In genomic region chr5:102792705-102793104, GRCh38 we compare ENCODE assay signal across 11 cellular contexts. TPM values are rescaled to one million over a fixed set of nuclear protein-coding genes. Genes with fewer than 3 reads are reported as not detected.
DNase-seq lines count a peak whose midpoint lies in the region; ATAC-seq, FAIRE-seq and TF ChIP-seq lines count a peak whose summit lies in the region.
"Had no signal": no experiment of that assay in that cellular context is flagged by ENCODE, and none has a peak within 500 bp of the region (broad histone marks: within the 10 kb centered on the region; RNA-seq: fewer than 3 reads in every experiment).

No MANE protein-coding gene starts in this region.

- CTCF ChIA-PET in A549 (lab: Yijun Ruan, JAX), result interaction anchor here (0.8 to 1.0 kb wide), 2 partner anchors 12 to 31 kb away, joined by 3 read pairs; no protein-coding TSS in a partner anchor

- no peak for TF ChIP-seq EP300 in A549 (IDR thresholded peaks at IDR 0.05)

- peak; percentile 24 to 29; a peak in 1 of 5 replicates for TF ChIP-seq RAD21 in A549 (conservative IDR thresholded peaks at IDR 0.05 in 1 of 2, IDR thresholded peaks at IDR 0.05 in 1 of 2)

- H3K4me2 ChIP-seq in A549, result no peak overlapping the region

- H3K36me3 ChIP-seq in GM06990 (ENCODE audit: control insufficient read depth, insufficient read depth, low read length), result no peaks in the 10 kb centered on the region

- peak; percentile 6 to 20 for DNase-seq in A549 (ENCODE audit: low read depth in 1 of 2, low spot score in 1 of 2)
- DNase-seq in GM06990 (ENCODE audit: extremely low read depth, insufficient read length), result no peak
- peak; percentile 67 for DNase-seq in NCI-H748 treated with DMSO at 0.1 percent for 48 hours (lab: John Stamatoyannopoulos, UW)
- peak; percentile 8 to 15 for DNase-seq in erythroblast (lab: John Stamatoyannopoulos, UW)
- DNase-seq in glomerular visceral epithelial cell (ENCODE audit: extremely low spot score), result no peak
- no peak for DNase-seq in COLO829 (ENCODE audit: low spot score)
- no peak for DNase-seq in stimulated activated CD4-positive, alpha-beta T cell treated with anti-CD3 and anti-CD28 coated beads, Interleukin-12 subunit alpha, Interleukin-12 subunit beta, amount 100 ng/mL, for 4 hours
- no peak for DNase-seq in LoVo (ENCODE audit: low spot score)
- DNase-seq: cerebellar nuclear complex, NCI-H187 treated with DMSO at 0.1 percent for 48 hours had no signal

- 17% methylated on average over 1 of the region's 1 CpG for WGBS in A549 (ENCODE audit: missing lambda C conversion rate)

- H3K27me3 ChIP-seq in GM06990 (replicated peaks; ENCODE audit: control insufficient read depth, insufficient read depth, low read length), result no peaks in the 10 kb centered on the region

- peaks cover 10% of the 10 kb centered on the region; the same call in 2 of the 3 replicates for H3K4me1 ChIP-seq in A549

- ATAC-seq in A549, result peak in 1 of 2 experiments; percentile 50; a peak in 2 of 6 replicates

- H3K4me3 ChIP-seq in A549 (no peak overlapping the region), GM06990 (replicated peaks; ENCODE audit: low read depth, low read length) (no peak overlapping the region)

- H3K27ac ChIP-seq in A549, result no peak overlapping the region

- TF ChIP-seq POLR2A in A549 (IDR thresholded peaks at IDR 0.05; ENCODE audit: low read length) (no peak), erythroblast (IDR thresholded peaks at IDR 0.05; ENCODE audit: low read length) (no peak)

- TF ChIP-seq CTCF in A549 (IDR thresholded peaks at IDR 0.05), result peak; percentile 34
- peak; percentile 41 for TF ChIP-seq CTCF in GM06990 (IDR thresholded peaks at IDR 0.05; ENCODE audit: insufficient read depth, low read length, poor library complexity, severe bottlenecking)

- no peak for FAIRE-seq in A549 (lab: Jason Lieb, UNC)
- FAIRE-seq: G401.6 had no signal

- POLR2A ChIA-PET in A549 (lab: Yijun Ruan, JAX), result no interaction called here

- H3K9me3 ChIP-seq in A549, result no peaks in the 10 kb centered on the region

TF ChIP-seq in A549, 52 proteins besides CTCF, POLR2A, EP300 and RAD21:
- TF ChIP-seq HDAC2 (IDR thresholded peaks at IDR 0.05), result no peak
- no peak for TF ChIP-seq CBX8 (IDR thresholded peaks at IDR 0.05)
- TF ChIP-seq BHLHE40 (IDR thresholded peaks at IDR 0.05; ENCODE audit: low read depth, low read length), result no peak
- no peak for TF ChIP-seq TP53 (CRISPR knock-in tag; IDR thresholded peaks at IDR 0.05)
- no peak for TF ChIP-seq HOXB13 (CRISPR knock-in tag; IDR thresholded peaks at IDR 0.05; ENCODE audit: low read depth)
- TF ChIP-seq ZC3H11A (IDR thresholded peaks at IDR 0.05), result no peak
- TF ChIP-seq RNF2 (IDR thresholded peaks at IDR 0.05; ENCODE audit: borderline replicate concordance, low read depth), result no peak
- no peak for TF ChIP-seq CEBPB (IDR thresholded peaks at IDR 0.05)
- TF ChIP-seq MAFK (IDR thresholded peaks at IDR 0.05; ENCODE audit: partially characterized antibody), result no peak
- no peak for TF ChIP-seq SMC3 (IDR thresholded peaks at IDR 0.05)
- TF ChIP-seq CBX2 (IDR thresholded peaks at IDR 0.05; ENCODE audit: borderline replicate concordance, low read depth), result no peak
- no peak for TF ChIP-seq ZFP36 (IDR thresholded peaks at IDR 0.05; ENCODE audit: borderline replicate concordance, partially characterized antibody)
- no peak for TF ChIP-seq JUN (IDR thresholded peaks at IDR 0.05)
- TF ChIP-seq, protein P1, sequence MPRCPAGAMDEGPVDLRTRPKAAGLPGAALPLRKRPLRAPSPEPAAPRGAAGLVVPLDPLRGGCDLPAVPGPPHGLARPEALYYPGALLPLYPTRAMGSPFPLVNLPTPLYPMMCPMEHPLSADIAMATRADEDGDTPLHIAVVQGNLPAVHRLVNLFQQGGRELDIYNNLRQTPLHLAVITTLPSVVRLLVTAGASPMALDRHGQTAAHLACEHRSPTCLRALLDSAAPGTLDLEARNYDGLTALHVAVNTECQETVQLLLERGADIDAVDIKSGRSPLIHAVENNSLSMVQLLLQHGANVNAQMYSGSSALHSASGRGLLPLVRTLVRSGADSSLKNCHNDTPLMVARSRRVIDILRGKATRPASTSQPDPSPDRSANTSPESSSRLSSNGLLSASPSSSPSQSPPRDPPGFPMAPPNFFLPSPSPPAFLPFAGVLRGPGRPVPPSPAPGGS (IDR thresholded peaks at IDR 0.05), result no peak
- TF ChIP-seq MAZ (IDR thresholded peaks at IDR 0.05; ENCODE audit: borderline replicate concordance, low read depth, low read length), result no peak
- no peak for TF ChIP-seq ESRRA (IDR thresholded peaks at IDR 0.05; ENCODE audit: borderline replicate concordance, low read length)
- no peak for TF ChIP-seq HES2 (IDR thresholded peaks at IDR 0.05)
- TF ChIP-seq ZSCAN20 (CRISPR knock-in tag; IDR thresholded peaks at IDR 0.05), result no peak
- TF ChIP-seq NFE2L2 (conservative IDR thresholded peaks at IDR 0.05; ENCODE audit: low read length), result no peak

RNA-seq across cellular contexts. Expression of gene PAM, which starts 37.6 kb away (rescaled TPM):
- 25.1 and 31.1 TPM in 2 replicates for polyA plus RNA-seq in A549 (2011; rRNA removed)
- 4.5 and 6.3 TPM in 2 replicates for polyA plus RNA-seq in A549 (2012; cell fraction: cytosol; rRNA removed)
- polyA plus RNA-seq in A549 (2012; cell fraction: nucleus; rRNA removed), result 6.6 TPM in 2 replicates
- 20.5 to 21.7 TPM (median 21.5 TPM) in 3 replicates for polyA plus RNA-seq in A549 (2017; fragmentation: RNase III; extraction: RNeasy Plus Mini Kit Qiagen cat#74134 plus additional on column Dnase treatment)
- 17.3 and 17.4 TPM in 2 replicates for polyA minus RNA-seq in A549 (2011; rRNA and poly(A)+ RNA removed)

Comparison
In these comparisons a context has a peak if more than half of its experiments do, and no peak if none do; other contexts are left out.
1. DNase-seq: peak in A549 (2 of 2), NCI-H748 treated with DMSO at 0.1 percent for 48 hours (single experiment) and erythroblast (2 of 2); none in GM06990 (single experiment), glomerular visceral epithelial cell (single experiment), COLO829 (single experiment), stimulated activated CD4-positive, alpha-beta T cell treated with anti-CD3 and anti-CD28 coated beads, Interleukin-12 subunit alpha, Interleukin-12 subunit beta, amount 100 ng/mL, for 4 hours (single experiment) and LoVo (single experiment).